ENCODE assay signal across 8 cellular contexts in genomic region chr6:83417880-83418663, GRCh38. TPM values are rescaled to one million over a fixed set of nuclear protein-coding genes. Genes with fewer than 3 reads are reported as not detected.
DNase-seq lines count a peak whose midpoint lies in the region; ATAC-seq and TF ChIP-seq lines count a peak whose summit lies in the region.

No MANE protein-coding gene starts in this region.

- H3K36me3 ChIP-seq in body of pancreas (replicated peaks in 1 of 2; ENCODE audit: insufficient read depth in 1 of 2, low read depth in 2 of 2) = no peaks in the 10 kb centered on the region
- H3K36me3 ChIP-seq in aorta (ENCODE audit: control insufficient read depth in 1 of 2, insufficient read depth in 2 of 2, low read length in 1 of 2) = no peaks in the 10 kb centered on the region

- no peak for TF ChIP-seq POLR2A in body of pancreas (IDR thresholded peaks at IDR 0.05)

- DNase-seq in AG09309 (ENCODE audit: low read depth) (peak; percentile 37), MV-4-11 (lab: John Stamatoyannopoulos, UW) (peak; percentile 63), body of pancreas (no peak), kidney glomerular epithelial cell (lab: John Stamatoyannopoulos, UW) (peak; percentile 51), aorta (no peak)
- no peak for DNase-seq in stimulated activated CD8-positive, alpha-beta memory T cell treated with anti-CD3 and anti-CD28 coated beads, Interleukin-4, amount 100 ng/mL, for 48 hours

- H3K4me1 ChIP-seq in body of pancreas (peaks cover 7% of the 10 kb centered on the region), aorta (ENCODE audit: control insufficient read depth in 1 of 2, insufficient read depth in 2 of 2, low read length in 2 of 2) (peaks cover 0 to 2% of the 10 kb centered on the region in 2 donors)

- WGBS in body of pancreas, 2 donors = 69 to 75% methylated on average over 3 of the region's 3 CpGs
- 41 to 47% methylated on average over 3 of the region's 3 CpGs for WGBS in aorta, 2 donors

- no peak overlapping the region for H3K4me3 ChIP-seq in AG09309 (ENCODE audit: control insufficient read depth, low read depth, low read length)
- no peak overlapping the region for H3K4me3 ChIP-seq in body of pancreas
- H3K4me3 ChIP-seq in aorta (ENCODE audit: low read length in 2 of 2) = no peak overlapping the region

- ATAC-seq in GM18870 (IDR thresholded peaks at IDR 0.05; ENCODE audit: unreplicated experiment) (peak; percentile 64), body of pancreas (peak; percentile 62), aorta (ENCODE audit: low FRiP score) (peak; percentile 84), HG02981 (IDR thresholded peaks at IDR 0.05; ENCODE audit: unreplicated experiment) (no peak)

- TF ChIP-seq CTCF in AG09309 (IDR thresholded peaks at IDR 0.05; ENCODE audit: control insufficient read depth, insufficient read depth, low read depth, low read length, missing control alignments) (peak; percentile 67), body of pancreas (IDR thresholded peaks at IDR 0.05) (peak in 6 of 7 experiments; percentile 38 to 76 (median 64))

- H3K27me3 ChIP-seq in body of pancreas = no peaks in the 10 kb centered on the region
- no peaks in the 10 kb centered on the region for H3K27me3 ChIP-seq in aorta (ENCODE audit: control insufficient read depth in 1 of 2, insufficient read depth in 2 of 2, low read length in 1 of 2)

- H3K9me3 ChIP-seq in body of pancreas (no peaks in the 10 kb centered on the region), aorta (ENCODE audit: control insufficient read depth, low read length) (no peaks in the 10 kb centered on the region)

- intact Hi-C loops in body of pancreas (cut with DNase I) = loop anchor here (5.0 to 10.0 kb wide), 2 partner anchors 94 to 193 kb away; partner anchors contain the start of gene PRSS35
- intact Hi-C loops in aorta (cut with DNase I) = loop anchor here (2.0 to 5.0 kb wide), 3 partner anchors 95 to 196 kb away; partner anchors contain the start of gene PRSS35 (in 1 of the 2)

- H3K27ac ChIP-seq in body of pancreas (no peak overlapping the region), aorta (ENCODE audit: low read depth in 1 of 2, low read length in 2 of 2) (no peak overlapping the region)

RNA-seq across cellular contexts. Expression of gene ME1, which starts 12.8 kb away (rescaled TPM):
- total RNA-seq in body of pancreas (10 to 100 TPM in 1 of 2 donors, 1 to 10 TPM in 1; 7.9 to 10.4 TPM), aorta (10 to 100 TPM; 10.9 to 21.0 TPM)
- 10 to 100 TPM; 13.2 to 19.8 TPM for polyA plus RNA-seq in aorta

Comparison
In these comparisons a context has a peak if more than half of its experiments do, and no peak if none do; other contexts are left out.
1. DNase-seq: peak in AG09309 (single experiment), MV-4-11 (single experiment) and kidney glomerular epithelial cell (single experiment); none in body of pancreas (0 of 4), aorta (0 of 2) and stimulated activated CD8-positive, alpha-beta memory T cell treated with anti-CD3 and anti-CD28 coated beads, Interleukin-4, amount 100 ng/mL, for 48 hours (single experiment).